1 cellular context compared by ENCODE assay signal in genomic region chr3:10505791-10506585, GRCh38.
TF ChIP-seq lines count a peak whose summit lies in the region.

No MANE protein-coding gene starts in this region.

TF ChIP-seq in A549, 52 proteins besides CTCF, POLR2A, EP300 and RAD21 (continued from another document):
- TF ChIP-seq NPAS2 (CRISPR knock-in tag; IDR thresholded peaks at IDR 0.05; ENCODE audit: borderline replicate concordance), result no peak
- no peak for TF ChIP-seq MAZ (IDR thresholded peaks at IDR 0.05; ENCODE audit: borderline replicate concordance, low read depth, low read length)
- no peak for TF ChIP-seq HDAC2 (IDR thresholded peaks at IDR 0.05)
- TF ChIP-seq HOXB5 (CRISPR knock-in tag; IDR thresholded peaks at IDR 0.05), result no peak
- no peak for TF ChIP-seq SREBF2 (IDR thresholded peaks at IDR 0.05)
TF ChIP-seq in A549: peak in this region for 0.
